Comparison of ENCODE assay signal across 10 cellular contexts in the genomic region with DNA sequence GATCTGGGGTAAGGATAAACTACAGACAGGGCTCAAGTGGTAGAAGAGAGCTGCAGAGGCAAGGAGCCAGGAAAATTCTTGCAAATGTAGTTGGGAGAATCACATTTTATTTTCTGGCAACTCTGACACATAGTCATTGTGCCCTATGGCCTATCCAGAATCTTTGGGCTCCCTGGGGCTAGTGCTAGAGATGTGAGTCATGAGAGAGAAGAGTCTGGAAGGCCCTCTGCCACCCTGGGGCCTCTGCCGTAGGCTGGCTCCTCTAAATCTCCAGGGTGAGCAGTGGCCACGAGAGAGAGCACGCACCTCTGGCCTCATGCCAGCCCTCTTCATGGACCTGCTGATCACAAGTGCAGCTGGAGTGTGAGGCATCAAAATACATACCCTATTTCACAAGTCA.
A peak's percentile ranks its signal among the peaks of the same experiment; 100 is the strongest.
DNase-seq lines count a peak whose midpoint lies in the region; FAIRE-seq and TF ChIP-seq lines count a peak whose summit lies in the region.
"Had no signal": no experiment of that assay in that cellular context is flagged by ENCODE, and none has a peak within 500 bp of the region (broad histone marks: within the 10 kb centered on the region; RNA-seq: fewer than 3 reads in every experiment).

No MANE protein-coding gene starts in this region.

- H3K27me3 Mint-ChIP-seq in activated CD4-positive, alpha-beta memory T cell treated with anti-CD3 and anti-CD28 coated beads, Interleukin-2, amount 10 ng/mL, durations not matched to agents 7 days and 5 days: peaks cover 2% of the 10 kb centered on the region
- H3K27me3 Mint-ChIP-seq: memory B cell had no signal

- in situ Hi-C loops in KBM-7 (cut with MboI; ENCODE audit: low pct_unique_long_range_greater_than_20kb, low sequenced_read_pairs): loop anchor here (25.0 kb wide), 1 partner anchor 313 kb away; no protein-coding TSS in a partner anchor

- peaks cover 5% of the 10 kb centered on the region for H3K4me1 ChIP-seq in keratinocyte (ENCODE audit: control insufficient read depth, extremely low read depth, insufficient read depth, low read length)

- no peak overlapping the region for H3K27ac ChIP-seq in AG04450 (ENCODE audit: low read depth, low read length)
- H3K27ac ChIP-seq in keratinocyte (ENCODE audit: control insufficient read depth, insufficient read depth, low read length): no peak overlapping the region

- DNase-seq in AG04450 (ENCODE audit: low read depth, low spot score) (peak; percentile 11), M059J (ENCODE audit: low read depth) (peak; percentile 98), amniotic stem cell (lab: John Stamatoyannopoulos, UW) (peak; percentile 30), keratinocyte (ENCODE audit: low read depth, low spot score) (peak; percentile 11), MV-4-11 (lab: John Stamatoyannopoulos, UW) (no peak), KBM-7 (no peak), NCI-H1694 (lab: John Stamatoyannopoulos, UW) (no peak)
- DNase-seq in activated CD4-positive, alpha-beta memory T cell treated with anti-CD3 and anti-CD28 coated beads, Interleukin-2, amount 10 ng/mL, durations not matched to agents 7 days and 5 days: no peak
- DNase-seq: activated effector memory CD4-positive, alpha-beta T cell treated with anti-CD3 and anti-CD28 coated beads, Interleukin-2, amount 50 U/mL, for 16 hours had no signal

- FAIRE-seq in keratinocyte (lab: Jason Lieb, UNC): no peak

- H2AFZ ChIP-seq in keratinocyte (ENCODE audit: control insufficient read depth, low read length): no peak overlapping the region

- H4K20me1 ChIP-seq in keratinocyte (ENCODE audit: control insufficient read depth, extremely low read depth, insufficient read depth, low read length): no peaks in the 10 kb centered on the region

- dilution Hi-C loops in keratinocyte (cut with MboI; ENCODE audit: extremely low pct_ligation_motif_present, low sequenced_read_pairs): loop anchor here (25.0 kb wide), 1 partner anchor 313 kb away; no protein-coding TSS in a partner anchor

- peaks cover 6% of the 10 kb centered on the region for H3K4me1 Mint-ChIP-seq in activated CD4-positive, alpha-beta memory T cell treated with anti-CD3 and anti-CD28 coated beads, Interleukin-2, amount 10 ng/mL, durations not matched to agents 7 days and 5 days
- H3K4me1 Mint-ChIP-seq: memory B cell had no signal

- peak overlapping the region; percentile 1 for H3K4me2 ChIP-seq in keratinocyte (ENCODE audit: control insufficient read depth, extremely low read depth, insufficient read depth, low read depth, low read length)

- POLR2A ChIA-PET in AG04450 (lab: Yijun Ruan, JAX): interaction anchor here (1.4 kb wide), 1 partner anchor 27 kb away, joined by 3 read pairs; no protein-coding TSS in a partner anchor
- POLR2A ChIA-PET in activated CD4-positive, alpha-beta memory T cell treated with anti-CD3 and anti-CD28 coated beads, Interleukin-2, amount 10 ng/mL, durations not matched to agents 7 days and 5 days (lab: Charles Lee): interaction anchor here (0.7 kb wide), 1 partner anchor 26 kb away, joined by 3 read pairs; no protein-coding TSS in a partner anchor

- H3K27me3 ChIP-seq in AG04450 (ENCODE audit: control insufficient read depth, insufficient read depth, low read length) (no peaks in the 10 kb centered on the region), keratinocyte (ENCODE audit: control insufficient read depth, extremely low read depth, insufficient read depth, low read length) (no peaks in the 10 kb centered on the region)

- no peak overlapping the region for H3K4me3 ChIP-seq in AG04450 (ENCODE audit: low read depth, low read length)
- no peak overlapping the region for H3K4me3 ChIP-seq in keratinocyte (ENCODE audit: control insufficient read depth in 2 of 3, extremely low read depth in 1 of 3, insufficient read depth in 2 of 3, low read depth in 1 of 3, low read length in 3 of 3)

- TF ChIP-seq CTCF in AG04450 (IDR thresholded peaks at IDR 0.05; ENCODE audit: low read depth, low read length) (no peak), keratinocyte (optimal IDR thresholded peaks at IDR 0.05 in 1 of 3, IDR thresholded peaks at IDR 0.05 in 1 of 3, conservative IDR thresholded peaks at IDR 0.05 in 1 of 3; ENCODE audit: extremely low read depth in 1 of 3, insufficient read depth in 2 of 3, low read length in 3 of 3) (no peak)

- no peaks in the 10 kb centered on the region for H3K36me3 ChIP-seq in keratinocyte (ENCODE audit: control insufficient read depth in 2 of 2, extremely low read depth in 1 of 2, insufficient read depth in 2 of 2, low read length in 2 of 2)

- no peak overlapping the region for H3K4me3 Mint-ChIP-seq in activated CD4-positive, alpha-beta memory T cell treated with anti-CD3 and anti-CD28 coated beads, Interleukin-2, amount 10 ng/mL, durations not matched to agents 7 days and 5 days
- H3K4me3 Mint-ChIP-seq: memory B cell had no signal

- no peaks in the 10 kb centered on the region for H3K9me3 Mint-ChIP-seq in activated CD4-positive, alpha-beta memory T cell treated with anti-CD3 and anti-CD28 coated beads, Interleukin-2, amount 10 ng/mL, durations not matched to agents 7 days and 5 days
- H3K9me3 Mint-ChIP-seq: memory B cell had no signal

- no peak overlapping the region for H3K27ac Mint-ChIP-seq in activated CD4-positive, alpha-beta memory T cell treated with anti-CD3 and anti-CD28 coated beads, Interleukin-2, amount 10 ng/mL, durations not matched to agents 7 days and 5 days
- H3K27ac Mint-ChIP-seq: memory B cell had no signal

- CTCF ChIA-PET in AG04450 (lab: Charles Lee): interaction anchor here (0.8 to 1.8 kb wide), 2 partner anchors 14 to 38 kb away, joined by 4 to 8 read pairs; no protein-coding TSS in a partner anchor
- CTCF ChIA-PET in activated CD4-positive, alpha-beta memory T cell treated with anti-CD3 and anti-CD28 coated beads, Interleukin-2, amount 10 ng/mL, durations not matched to agents 7 days and 5 days (lab: Charles Lee): no interaction called here

- no peaks in the 10 kb centered on the region for H3K36me3 Mint-ChIP-seq in activated CD4-positive, alpha-beta memory T cell treated with anti-CD3 and anti-CD28 coated beads, Interleukin-2, amount 10 ng/mL, durations not matched to agents 7 days and 5 days (ENCODE audit: low read depth)
- H3K36me3 Mint-ChIP-seq: memory B cell had no signal

- H3K9me3 ChIP-seq in AG04450 (ENCODE audit: control insufficient read depth, insufficient read depth, low read length): peaks cover 6% of the 10 kb centered on the region; the same call in 1 of the 2 replicates
- no peaks in the 10 kb centered on the region for H3K9me3 ChIP-seq in keratinocyte (ENCODE audit: control insufficient read depth, low read depth, low read length)

- H3K9ac ChIP-seq in keratinocyte (ENCODE audit: control insufficient read depth, extremely low read depth, insufficient read depth, low read length): no peak overlapping the region

- H3K79me2 ChIP-seq in keratinocyte (ENCODE audit: control insufficient read depth, insufficient read depth, low read length): no peaks in the 10 kb centered on the region

- H3K9me1 ChIP-seq in keratinocyte (ENCODE audit: control insufficient read depth, extremely low read depth, insufficient read depth, low read length): no peaks in the 10 kb centered on the region

Comparison
In these comparisons a context has a peak if more than half of its experiments do, and no peak if none do; other contexts are left out.
1. DNase-seq: peak in AG04450 (single experiment), M059J (single experiment), amniotic stem cell (single experiment) and keratinocyte (single experiment); none in MV-4-11 (single experiment), activated CD4-positive, alpha-beta memory T cell treated with anti-CD3 and anti-CD28 coated beads, Interleukin-2, amount 10 ng/mL, durations not matched to agents 7 days and 5 days (single experiment), KBM-7 (single experiment) and NCI-H1694 (single experiment).